In the genomic region with DNA sequence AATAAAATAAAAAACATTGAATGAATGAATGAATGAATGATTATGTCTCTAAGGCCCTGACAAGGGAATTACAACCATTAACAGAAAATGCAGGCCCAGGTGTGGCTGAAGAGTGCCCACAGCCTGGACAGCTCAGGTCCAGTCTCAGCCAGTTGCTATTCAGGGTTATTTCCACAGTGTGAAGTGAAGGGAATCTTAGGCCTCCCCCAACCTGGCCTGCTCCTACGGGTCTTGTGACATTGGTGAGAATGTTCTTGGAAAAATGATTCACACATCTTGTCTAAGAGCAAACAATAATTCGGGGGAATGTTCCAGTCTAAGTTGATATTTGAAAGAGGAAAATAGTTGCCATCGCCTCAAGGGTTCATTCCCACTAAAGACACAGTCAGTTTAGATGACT, we compare ENCODE assay signal across 37 cellular contexts. TPM values are rescaled to one million over a fixed set of nuclear protein-coding genes. Genes with fewer than 3 reads are reported as not detected.
DNase-seq lines count a peak whose midpoint lies in the region; ATAC-seq, FAIRE-seq and TF ChIP-seq lines count a peak whose summit lies in the region.
"Had no signal": no experiment of that assay in that cellular context is flagged by ENCODE, and none has a peak within 500 bp of the region (broad histone marks: within the 10 kb centered on the region; RNA-seq: fewer than 3 reads in every experiment).

No MANE protein-coding gene starts in this region.

- H3K4me3 ChIP-seq in left ventricle myocardium inferior (no peak overlapping the region), epithelial cell of esophagus (ENCODE audit: low read length) (no peak overlapping the region), uterus (no peak overlapping the region)
- H3K4me3 ChIP-seq: coronary artery, heart right ventricle, mucosa of descending colon, suprapubic skin had no signal

- H3K9me3 ChIP-seq in left ventricle myocardium inferior (replicated peaks) (no peaks in the 10 kb centered on the region), uterus (no peaks in the 10 kb centered on the region)
- H3K9me3 ChIP-seq: heart right ventricle, mucosa of descending colon, suprapubic skin had no signal

- H3K27ac ChIP-seq in left ventricle myocardium inferior (replicated peaks) (no peak overlapping the region), uterus (peak overlapping the region; percentile 50 to 68)
- H3K27ac ChIP-seq: coronary artery, suprapubic skin had no signal

- no peaks in the 10 kb centered on the region for H3K27me3 ChIP-seq in left ventricle myocardium inferior (ENCODE audit: low read depth)
- no peaks in the 10 kb centered on the region for H3K27me3 ChIP-seq in uterus
- H3K27me3 ChIP-seq: heart right ventricle, suprapubic skin had no signal

- no peak for FAIRE-seq in HTR-8/SVneo (lab: Jason Lieb, UNC)
- FAIRE-seq: A204.1, D721Med, GM19239, H1, kidney, small intestine, urothelium cell line had no signal

- TF ChIP-seq POLR2A in uterus (IDR thresholded peaks at IDR 0.05) = no peak

- peak; percentile 64 for ATAC-seq in left ventricle myocardium superior
- no peak for ATAC-seq in HG03460 (IDR thresholded peaks at IDR 0.05; ENCODE audit: unreplicated experiment)
- ATAC-seq in GM19463 (IDR thresholded peaks at IDR 0.05; ENCODE audit: unreplicated experiment) = no peak
- ATAC-seq: activated CD4-positive, CD25-positive, alpha-beta regulatory T cell treated with anti-CD3 and anti-CD28 coated beads, Interleukin-2, amount 50 U/mL, for 24 hours; activated T-cell treated with anti-CD3 and anti-CD28 coated beads, Interleukin-2, amount 50 U/mL, for 72 hours; effector memory CD8-positive, alpha-beta T cell; mucosa of descending colon had no signal

- TF ChIP-seq CTCF in left ventricle myocardium inferior (IDR thresholded peaks at IDR 0.05; ENCODE audit: borderline replicate concordance) (no peak), epithelial cell of esophagus (IDR thresholded peaks at IDR 0.05; ENCODE audit: insufficient read depth, low read depth, low read length, missing control alignments) (no peak), uterus (IDR thresholded peaks at IDR 0.05) (no peak)

- H3K4me1 ChIP-seq in left ventricle myocardium inferior = no peaks in the 10 kb centered on the region
- H3K4me1 ChIP-seq in uterus = no peaks in the 10 kb centered on the region

- intact Hi-C loops in left ventricle myocardium superior (cut with micrococcal nuclease) (no loop called here), left ventricle myocardium inferior (cut with micrococcal nuclease) (loop anchor here (5.0 kb wide), 1 partner anchor 146 kb away; no protein-coding TSS in a partner anchor), uterus (cut with DNase I; ENCODE audit: low total_unique reads) (no loop called here)

- DNase-seq in left ventricle myocardium superior = no peak
- DNase-seq in left ventricle myocardium inferior = no peak
- peak; percentile 32 for DNase-seq in epithelial cell of esophagus (ENCODE audit: low read depth)
- peak; percentile 10 for DNase-seq in myocyte (ENCODE audit: low read depth)
- peak; percentile 45 to 63 for DNase-seq in uterus
- DNase-seq in HTR-8/SVneo (ENCODE audit: insufficient read length, low spot score) = no peak
- DNase-seq: activated CD4-positive, alpha-beta T cell treated with anti-CD3 and anti-CD28 coated beads, Interleukin-2, amount 50 U/mL, for 48 hours; activated naive CD4-positive, alpha-beta T cell; activated T-cell treated with anti-CD3 and anti-CD28 coated beads, Interleukin-2, amount 50 U/mL, for 72 hours; AML-193; CD4-positive, alpha-beta T cell; effector memory CD8-positive, alpha-beta T cell; foreskin melanocyte; heart right ventricle; HFFc6; KBM-7; kidney; mucosa of descending colon; NCI-H2029; NCI-H524; small intestine; stimulated activated naive CD4-positive, alpha-beta T cell; T-helper 2 cell had no signal

- H3K36me3 ChIP-seq in left ventricle myocardium inferior = no peaks in the 10 kb centered on the region
- no peaks in the 10 kb centered on the region for H3K36me3 ChIP-seq in uterus
- H3K36me3 ChIP-seq: heart right ventricle, suprapubic skin had no signal

RNA-seq across cellular contexts. Expression of gene MINDY4B, which starts 37.0 kb away (rescaled TPM):
- total RNA-seq in left ventricle myocardium superior (not detected), left ventricle myocardium inferior (0.22 TPM), myocyte (not detected in 2 replicates), uterus (not detected)
- polyA plus RNA-seq in myocyte (2012) = not detected
- total RNA-seq: activated T-cell treated with anti-CD3 and anti-CD28 coated beads, Interleukin-2, amount 50 U/mL, for 72 hours; CD4-positive, alpha-beta T cell; H1; HFFc6; HT1080; kidney; lung microvascular endothelial cell; mucosa of descending colon; osteoblast; suprapubic skin had no signal
- polyA plus RNA-seq: esophagus, H1, heart right ventricle, small intestine had no signal

Comparison
In these comparisons a context has a peak if more than half of its experiments do, and no peak if none do; other contexts are left out.
1. DNase-seq: peak in epithelial cell of esophagus (single experiment), myocyte (single experiment) and uterus (2 of 2); none in left ventricle myocardium superior (single experiment), left ventricle myocardium inferior (single experiment) and HTR-8/SVneo (single experiment).